In the genomic region with DNA sequence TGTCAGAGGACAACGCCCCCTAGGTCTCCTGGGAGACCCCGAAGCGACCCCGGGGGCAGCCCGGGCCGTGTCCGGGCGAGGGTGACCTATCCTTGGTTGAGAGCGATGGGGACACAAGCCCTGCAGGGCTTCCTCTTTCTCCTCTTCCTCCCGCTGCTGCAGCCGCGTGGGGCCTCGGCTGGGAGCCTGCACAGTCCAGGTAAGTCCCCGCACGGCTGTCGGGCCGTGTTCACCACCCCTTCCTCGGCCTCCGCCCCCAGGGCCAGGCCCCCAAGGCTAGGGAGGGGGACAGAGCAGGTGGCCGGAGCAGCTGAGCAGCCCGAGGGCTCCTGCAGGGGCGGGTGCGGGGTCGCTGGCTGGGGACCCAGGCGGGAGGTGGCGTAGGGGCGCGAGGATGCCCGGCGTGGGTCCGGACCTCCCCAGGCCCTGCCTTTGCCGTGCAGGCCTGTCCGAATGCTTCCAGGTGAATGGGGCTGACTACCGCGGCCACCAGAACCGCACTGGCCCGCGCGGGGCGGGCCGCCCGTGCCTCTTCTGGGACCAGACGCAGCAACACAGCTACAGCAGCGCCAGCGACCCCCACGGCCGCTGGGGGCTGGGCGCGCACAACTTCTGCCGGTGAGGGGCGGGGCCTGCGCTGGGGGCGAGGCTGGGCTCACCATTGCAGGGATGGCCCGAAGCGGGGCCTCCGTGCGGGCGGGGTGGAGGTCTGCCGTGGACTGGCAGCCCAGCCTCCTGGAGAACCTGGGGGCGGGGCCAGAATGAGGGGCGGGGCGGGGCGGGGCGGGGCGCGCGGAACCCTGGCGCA, we compare ENCODE assay signal across 8 cellular contexts. TPM values are rescaled to one million over a fixed set of nuclear protein-coding genes. Genes with fewer than 3 reads are reported as not detected.
DNase-seq lines count a peak whose midpoint lies in the region; ATAC-seq, FAIRE-seq and TF ChIP-seq lines count a peak whose summit lies in the region.

No MANE protein-coding gene starts in this region.

- H3K27me3 ChIP-seq in DOHH2 (ENCODE audit: control insufficient read depth, low read length) (0 out of 2 replicates have a peak, but pooled peaks cover 2% of the 10 kb centered on the region), Karpas-422 (ENCODE audit: low read length) (no peaks in the 10 kb centered on the region), RWPE2 (ENCODE audit: insufficient read depth, poor library complexity, severe bottlenecking) (no peaks in the 10 kb centered on the region)

- H3K36me3 ChIP-seq in DOHH2 (ENCODE audit: control insufficient read depth, low read length) (peaks cover 17% of the 10 kb centered on the region), Karpas-422 (ENCODE audit: insufficient read depth, low read length) (no peaks in the 10 kb centered on the region), RWPE2 (ENCODE audit: low read depth) (no peaks in the 10 kb centered on the region), kidney (ENCODE audit: control insufficient read depth in 1 of 2, insufficient read depth in 2 of 2, low read length in 2 of 2) (no peaks in the 10 kb centered on the region)

- intact Hi-C loops in kidney (cut with DNase I): no loop called here

- H3K9ac ChIP-seq in Karpas-422 (ENCODE audit: low read length) (peak overlapping the region; percentile 87), kidney (ENCODE audit: low read length in 2 of 2) (no peak overlapping the region)

- H3K4me3 ChIP-seq in DOHH2 (ENCODE audit: low read length) (peak overlapping the region; percentile 92), Karpas-422 (ENCODE audit: low read length) (peak overlapping the region; percentile 79), RWPE2 (ENCODE audit: severe bottlenecking) (peak overlapping the region; percentile 41), kidney (ENCODE audit: low read length in 2 of 2) (no peak overlapping the region)

- no peak for FAIRE-seq in kidney (lab: Jason Lieb, UNC)

- peak overlapping the region; percentile 86 for H3K27ac ChIP-seq in DOHH2 (ENCODE audit: low read depth, low read length)
- H3K27ac ChIP-seq in Karpas-422 (ENCODE audit: low read length): peak overlapping the region; percentile 61
- peak overlapping the region; percentile 23 for H3K27ac ChIP-seq in RWPE2 (ENCODE audit: poor library complexity, severe bottlenecking)
- H3K27ac ChIP-seq in kidney (ENCODE audit: low read depth in 2 of 2, low read length in 2 of 2): no peak overlapping the region

- DNase-seq in Karpas-422: peak; percentile 96
- DNase-seq in RWPE2 (ENCODE audit: low spot score): peak; percentile 94
- DNase-seq in activated gamma-delta T cell (lab: John Stamatoyannopoulos, UW): peak; percentile 44
- peak; percentile 80 for DNase-seq in kidney
- peak; percentile 76 for DNase-seq in stimulated activated naive CD8-positive, alpha-beta T cell treated with anti-CD3 and anti-CD28 coated beads, Interleukin-15, Interleukin-2, amounts not matched to agents 100 U/mL and 50 U/mL, for 24 hours
- DNase-seq in KG1 (lab: John Stamatoyannopoulos, UW): no peak

- H3K9me3 ChIP-seq in DOHH2 (ENCODE audit: control insufficient read depth, insufficient read depth, low read length): no peaks in the 10 kb centered on the region
- no peaks in the 10 kb centered on the region for H3K9me3 ChIP-seq in Karpas-422 (ENCODE audit: low read length)
- H3K9me3 ChIP-seq in RWPE2 (ENCODE audit: severe bottlenecking): no peaks in the 10 kb centered on the region
- H3K9me3 ChIP-seq in kidney (ENCODE audit: control insufficient read depth in 1 of 2, low read length in 2 of 2): no peaks in the 10 kb centered on the region

- H3K4me1 ChIP-seq in DOHH2 (ENCODE audit: control insufficient read depth, low read length) (peaks cover 72% of the 10 kb centered on the region), Karpas-422 (ENCODE audit: low read length) (peaks cover 58% of the 10 kb centered on the region), RWPE2 (ENCODE audit: insufficient read depth, poor library complexity, severe bottlenecking) (no peaks in the 10 kb centered on the region), kidney (ENCODE audit: control insufficient read depth in 1 of 2, insufficient read depth in 1 of 2, low read depth in 1 of 2, low read length in 2 of 2) (peaks cover 0 to 16% of the 10 kb centered on the region in 2 donors)

- H3K79me2 ChIP-seq in DOHH2 (ENCODE audit: control insufficient read depth, low read length): peaks cover 12% of the 10 kb centered on the region
- H3K79me2 ChIP-seq in Karpas-422 (ENCODE audit: low read length): peaks cover 1% of the 10 kb centered on the region; the same call in 1 of the 2 replicates

- no peaks in the 10 kb centered on the region for H3K9me2 ChIP-seq in DOHH2 (replicated peaks; ENCODE audit: control insufficient read depth, low read length)
- no peaks in the 10 kb centered on the region for H3K9me2 ChIP-seq in Karpas-422 (replicated peaks; ENCODE audit: insufficient read depth, low read length)

- peaks cover 28% of the 10 kb centered on the region for H3F3A ChIP-seq in DOHH2 (ENCODE audit: control insufficient read depth, insufficient read depth)

- H4K20me1 ChIP-seq in DOHH2 (ENCODE audit: control insufficient read depth, insufficient read depth, low read depth, low read length) (no peaks in the 10 kb centered on the region), Karpas-422 (ENCODE audit: insufficient read depth, low read depth, low read length) (no peaks in the 10 kb centered on the region)

- ATAC-seq in RWPE2 (ENCODE audit: low read depth) (peak; percentile 42), GM18907 (IDR thresholded peaks at IDR 0.05; ENCODE audit: unreplicated experiment) (no peak)
- ATAC-seq in stimulated activated naive CD8-positive, alpha-beta T cell treated with anti-CD3 and anti-CD28 coated beads, Interleukin-15, Interleukin-2, amounts not matched to agents 100 U/mL and 50 U/mL, for 24 hours: peak; percentile 29

- peak overlapping the region; percentile 74; the same call in 1 of the 2 replicates for H2AFZ ChIP-seq in Karpas-422 (ENCODE audit: low read length)

- TF ChIP-seq CTCF in DOHH2 (IDR thresholded peaks at IDR 0.05; ENCODE audit: low read depth, low read length, poor library complexity, severe bottlenecking) (peak; percentile 9), RWPE2 (IDR thresholded peaks at IDR 0.05; ENCODE audit: poor library complexity, severe bottlenecking) (peak; percentile 14), kidney (IDR thresholded peaks at IDR 0.05; ENCODE audit: borderline replicate concordance, extremely low read depth, insufficient read depth) (no peak)

- peak overlapping the region; percentile 97 for H3K4me2 ChIP-seq in DOHH2 (ENCODE audit: low read length)
- H3K4me2 ChIP-seq in Karpas-422 (ENCODE audit: low read depth, low read length, poor library complexity, severe bottlenecking): peak overlapping the region; percentile 98

RNA-seq across cellular contexts. Expression of a gene that starts 0.5 kb away (rescaled TPM):
- total RNA-seq in Karpas-422 (2014; rRNA removed; shearing (Covaris generic); ENCODE audit: low replicate concordance): 3.4 and 8.5 TPM in 2 replicates
- total RNA-seq in kidney: not detected
- not detected for polyA plus RNA-seq in kidney (ENCODE audit: insufficient read depth, low read depth, low replicate concordance)

RNA-seq across cellular contexts. Expression of a gene that starts 4.5 kb away (rescaled TPM):
- total RNA-seq in Karpas-422 (2014; rRNA removed; shearing (Covaris generic); ENCODE audit: low replicate concordance): 30.7 and 44.0 TPM in 2 replicates
- 5.9 TPM for total RNA-seq in kidney
- polyA plus RNA-seq in kidney (ENCODE audit: insufficient read depth, low read depth, low replicate concordance): 3.5 TPM

RNA-seq across cellular contexts. Expression of a gene that starts 15.6 kb away (rescaled TPM):
- 17.6 and 30.3 TPM in 2 replicates for total RNA-seq in Karpas-422 (2014; rRNA removed; shearing (Covaris generic); ENCODE audit: low replicate concordance)
- total RNA-seq in kidney: 2.2 TPM
- polyA plus RNA-seq in kidney (ENCODE audit: insufficient read depth, low read depth, low replicate concordance): 0.97 TPM

RNA-seq across cellular contexts. Expression of a gene that starts 48.1 kb away (rescaled TPM):
- total RNA-seq in Karpas-422 (2014; rRNA removed; shearing (Covaris generic); ENCODE audit: low replicate concordance): not detected in 2 replicates
- total RNA-seq in kidney: 0.60 TPM
- polyA plus RNA-seq in kidney (ENCODE audit: insufficient read depth, low read depth, low replicate concordance): not detected

RNA-seq across cellular contexts. Expression of a gene that starts 52.9 kb away (rescaled TPM):
- 11.0 and 22.7 TPM in 2 replicates for total RNA-seq in Karpas-422 (2014; rRNA removed; shearing (Covaris generic); ENCODE audit: low replicate concordance)
- 36.8 TPM for total RNA-seq in kidney
- 24.5 TPM for polyA plus RNA-seq in kidney (ENCODE audit: insufficient read depth, low read depth, low replicate concordance)

Comparison
In these comparisons a context has a peak if more than half of its experiments do, and no peak if none do; other contexts are left out.
1. H3K27ac ChIP-seq: peak in DOHH2 (single experiment), Karpas-422 (single experiment) and RWPE2 (single experiment); none in kidney (0 of 2).
2. H3K4me3 ChIP-seq: peak in DOHH2 (single experiment), Karpas-422 (single experiment) and RWPE2 (single experiment); none in kidney (0 of 2).